In genomic region chr2:127106998-127107621, GRCh38 we compare ENCODE assay signal across 8 cellular contexts. TPM values are rescaled to one million over a fixed set of nuclear protein-coding genes. Genes with fewer than 3 reads are reported as not detected.
DNase-seq lines count a peak whose midpoint lies in the region; ATAC-seq and TF ChIP-seq lines count a peak whose summit lies in the region.

A gene with protein sequence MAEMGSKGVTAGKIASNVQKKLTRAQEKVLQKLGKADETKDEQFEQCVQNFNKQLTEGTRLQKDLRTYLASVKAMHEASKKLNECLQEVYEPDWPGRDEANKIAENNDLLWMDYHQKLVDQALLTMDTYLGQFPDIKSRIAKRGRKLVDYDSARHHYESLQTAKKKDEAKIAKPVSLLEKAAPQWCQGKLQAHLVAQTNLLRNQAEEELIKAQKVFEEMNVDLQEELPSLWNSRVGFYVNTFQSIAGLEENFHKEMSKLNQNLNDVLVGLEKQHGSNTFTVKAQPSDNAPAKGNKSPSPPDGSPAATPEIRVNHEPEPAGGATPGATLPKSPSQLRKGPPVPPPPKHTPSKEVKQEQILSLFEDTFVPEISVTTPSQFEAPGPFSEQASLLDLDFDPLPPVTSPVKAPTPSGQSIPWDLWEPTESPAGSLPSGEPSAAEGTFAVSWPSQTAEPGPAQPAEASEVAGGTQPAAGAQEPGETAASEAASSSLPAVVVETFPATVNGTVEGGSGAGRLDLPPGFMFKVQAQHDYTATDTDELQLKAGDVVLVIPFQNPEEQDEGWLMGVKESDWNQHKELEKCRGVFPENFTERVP (minus strand): TSS chr2:127107154. CDS start chr2:127106943, 211 bp downstream.

- DNase-seq in COR-L47 (lab: John Stamatoyannopoulos, UW) (peak; percentile 80), HS-27A (ENCODE audit: low read depth) (peak; percentile 81), RKO (ENCODE audit: low spot score) (peak; percentile 75), fibroblast of peridontal ligament (ENCODE audit: extremely low read depth) (peak; percentile 79), natural killer cell (peak; percentile 65)
- peak; percentile 60 for DNase-seq in activated T-helper 9 cell treated with anti-CD3 and anti-CD28 coated beads, Interleukin-2, amount 50 U/mL, for 16 hours (ENCODE audit: low read depth)
- DNase-seq in stimulated activated naive CD4-positive, alpha-beta T cell (lab: John Stamatoyannopoulos, UW): peak; percentile 14 to 55 (median 44)

- ATAC-seq in GM21360 (IDR thresholded peaks at IDR 0.05; ENCODE audit: unreplicated experiment) (peak; percentile 85), natural killer cell (peak; percentile 88 to 89 (median 88))

- no peak for TF ChIP-seq CTCF in natural killer cell (IDR thresholded peaks at IDR 0.05)

- intact Hi-C loops in natural killer cell (cut with micrococcal nuclease): loop anchor here (2.0 to 5.0 kb wide), 2 partner anchors 26 to 40 kb away; no protein-coding TSS in a partner anchor

- peak within 1 kb of the TSS; percentile 98 for H3K4me3 Mint-ChIP-seq in natural killer cell

- H3K4me1 Mint-ChIP-seq in natural killer cell: peaks cover 6 to 19% of the 10 kb centered on the region in 2 donors

- peaks cover 10 to 18% of the 10 kb centered on the region in 2 donors for H3K27me3 Mint-ChIP-seq in natural killer cell (ENCODE audit: low read depth in 2 of 2)

- peak within 1 kb of the TSS; percentile 75 to 85 for H3K27ac Mint-ChIP-seq in natural killer cell

- no peaks in the 10 kb centered on the region for H3K9me3 Mint-ChIP-seq in natural killer cell

- no peaks in the 10 kb centered on the region for H3K36me3 Mint-ChIP-seq in natural killer cell

RNA-seq across cellular contexts. Expression of the gene that starts here (rescaled TPM):
- 100 to 1,000 TPM in 2 of 3 donors, 10 to 100 TPM in 1; 73.5 to 131 (median 107) TPM for total RNA-seq in natural killer cell

Comparison
In these comparisons a context has a peak if more than half of its experiments do, and no peak if none do; other contexts are left out.
1. Peak in every context shown above with its lines: DNase-seq and ATAC-seq.